ENCODE assay signal across 11 cellular contexts in the genomic region with DNA sequence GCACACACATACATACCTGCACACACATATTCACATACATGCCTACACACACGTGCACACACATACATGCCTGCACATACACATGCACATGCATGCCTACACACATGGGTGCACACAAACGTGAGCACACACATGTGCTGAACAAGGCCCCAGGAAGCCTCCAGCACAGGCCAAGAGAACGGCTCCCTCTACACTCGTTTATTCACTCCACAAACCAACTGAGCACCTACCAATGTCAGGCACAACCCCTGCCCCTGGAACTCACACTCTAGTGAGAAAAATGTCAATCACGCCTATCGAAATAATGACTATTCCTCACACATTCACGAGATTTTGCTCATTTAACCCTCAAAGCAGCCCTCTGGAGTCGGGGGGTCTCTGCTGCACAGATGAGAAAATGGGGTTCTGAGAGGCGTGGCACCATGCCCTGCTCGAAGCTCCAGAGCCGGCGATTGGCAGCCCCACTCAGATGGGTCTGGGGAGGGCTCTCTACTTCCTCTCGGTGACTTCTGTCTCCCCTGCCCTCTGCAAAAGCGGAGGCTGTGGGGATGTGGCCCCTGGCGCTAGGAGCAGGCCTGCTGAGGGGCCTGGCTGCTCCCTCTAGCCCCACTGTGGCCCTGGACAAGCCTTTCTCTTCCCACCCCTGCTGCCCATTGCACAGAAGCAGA.
A peak's percentile ranks its signal among the peaks of the same experiment; 100 is the strongest.
DNase-seq lines count a peak whose midpoint lies in the region; ATAC-seq and TF ChIP-seq lines count a peak whose summit lies in the region.
"Had no signal": no experiment of that assay in that cellular context is flagged by ENCODE, and none has a peak within 500 bp of the region (broad histone marks: within the 10 kb centered on the region; RNA-seq: fewer than 3 reads in every experiment).

No MANE protein-coding gene starts in this region.

- H3K9me3 ChIP-seq in CD4-positive, CD25-positive, alpha-beta regulatory T cell (ENCODE audit: control insufficient read depth in 2 of 2, low read length in 2 of 2), result no peaks in the 10 kb centered on the region
- H3K9me3 ChIP-seq in transverse colon, result no peaks in the 10 kb centered on the region
- H3K9me3 ChIP-seq: gastrocnemius medialis had no signal

- no peaks in the 10 kb centered on the region for H3K27me3 ChIP-seq in CD4-positive, CD25-positive, alpha-beta regulatory T cell (ENCODE audit: control insufficient read depth, insufficient read depth, low read length)
- no peaks in the 10 kb centered on the region for H3K27me3 ChIP-seq in HL-60 (ENCODE audit: insufficient read depth, poor library complexity, severe bottlenecking)
- no peaks in the 10 kb centered on the region for H3K27me3 ChIP-seq in transverse colon
- H3K27me3 ChIP-seq: brain microvascular endothelial cell, gastrocnemius medialis had no signal

- no peak for DNase-seq in CD4-positive, CD25-positive, alpha-beta regulatory T cell
- DNase-seq in HL-60 (ENCODE audit: low read depth in 1 of 2, low spot score in 1 of 2) (peak in 1 of 2 experiments; percentile 70), naive B cell (no peak), transverse colon (no peak)
- no peak for DNase-seq in activated CD8-positive, alpha-beta T cell treated with anti-CD3 and anti-CD28 coated beads for 36 hours
- DNase-seq: brain microvascular endothelial cell; COR-L47; gastrocnemius medialis; stimulated activated CD4-positive, alpha-beta T cell treated with anti-CD3 and anti-CD28 coated beads, Interleukin-4, amount 100 ng/mL, for 4 hours had no signal

- peaks cover 38% of the 10 kb centered on the region for H3K4me1 ChIP-seq in CD4-positive, CD25-positive, alpha-beta regulatory T cell (ENCODE audit: control insufficient read depth, insufficient read depth, low read length, poor library complexity, severe bottlenecking)
- peaks cover 0 to 17% (median 7%) of the 10 kb centered on the region in 4 donors for H3K4me1 ChIP-seq in transverse colon

- WGBS in transverse colon (ENCODE audit: low coverage in 1 of 2), 2 donors, result 73 to 86% methylated on average over 13 to 15 of the region's 15 CpGs

- in situ Hi-C loops in transverse colon (cut with MboI; ENCODE audit: low pct_ligation_motif_present in 1 of 4, low pct_unique_long_range_greater_than_20kb in 1 of 4, low sequenced_read_pairs in 3 of 4), result no loop called here

- ATAC-seq in CD4-positive, CD25-positive, alpha-beta regulatory T cell (ENCODE audit: low read depth in 2 of 2), result no peak
- ATAC-seq in activated CD8-positive, alpha-beta T cell treated with anti-CD3 and anti-CD28 coated beads for 36 hours, result no peak
- ATAC-seq in naive B cell (ENCODE audit: low read depth in 2 of 2), result no peak
- ATAC-seq in HG03521 (IDR thresholded peaks at IDR 0.05; ENCODE audit: unreplicated experiment), result no peak
- ATAC-seq in HG02884 (IDR thresholded peaks at IDR 0.05; ENCODE audit: unreplicated experiment), result no peak
- ATAC-seq: gastrocnemius medialis had no signal

- H3K4me3 ChIP-seq in CD4-positive, CD25-positive, alpha-beta regulatory T cell (ENCODE audit: low read depth, low read length), result no peak overlapping the region
- no peak overlapping the region for H3K4me3 ChIP-seq in HL-60 (replicated peaks; ENCODE audit: insufficient read depth, low read length)
- H3K4me3 ChIP-seq in transverse colon, result no peak overlapping the region
- H3K4me3 ChIP-seq: gastrocnemius medialis had no signal

- POLR2A ChIA-PET in activated CD8-positive, alpha-beta T cell treated with anti-CD3 and anti-CD28 coated beads for 36 hours (lab: Charles Lee), result interaction anchor here (0.8 to 10.6 kb wide), 7 partner anchors 9 to 56 kb away, joined by 3 to 172 read pairs (median 12); no protein-coding TSS in a partner anchor

- CTCF ChIA-PET in activated CD8-positive, alpha-beta T cell treated with anti-CD3 and anti-CD28 coated beads for 36 hours (lab: Charles Lee), result interaction anchor here (3.6 kb wide), 1 partner anchor 17 kb away, joined by 21 read pairs; no protein-coding TSS in a partner anchor

- TF ChIP-seq CTCF in HL-60 (IDR thresholded peaks at IDR 0.05; ENCODE audit: insufficient read depth, low read length) (no peak), transverse colon (IDR thresholded peaks at IDR 0.05) (no peak)
- TF ChIP-seq CTCF in activated CD8-positive, alpha-beta T cell treated with anti-CD3 and anti-CD28 coated beads for 36 hours (IDR thresholded peaks at IDR 0.05), result no peak

- peak overlapping the region; percentile 99 for H3K27ac ChIP-seq in CD4-positive, CD25-positive, alpha-beta regulatory T cell (ENCODE audit: insufficient read depth, low read length, poor library complexity, severe bottlenecking)
- peak overlapping the region; percentile 87 for H3K27ac ChIP-seq in HL-60 (replicated peaks)
- H3K27ac ChIP-seq in transverse colon, result peak overlapping the region in 1 of 4 donors; percentile 13
- H3K27ac ChIP-seq: gastrocnemius medialis had no signal

- no peak for TF ChIP-seq POLR2A in transverse colon (IDR thresholded peaks at IDR 0.05)

- H3K27ac Mint-ChIP-seq in CD4-positive, CD25-positive, alpha-beta regulatory T cell, result peak overlapping the region; percentile 85 to 97 (median 91)
- H3K27ac Mint-ChIP-seq in activated CD8-positive, alpha-beta T cell treated with anti-CD3 and anti-CD28 coated beads for 36 hours, result peak overlapping the region; percentile 94
- H3K27ac Mint-ChIP-seq in naive B cell, result peak overlapping the region; percentile 80 to 97 (median 91)

- H3K4me1 Mint-ChIP-seq in CD4-positive, CD25-positive, alpha-beta regulatory T cell, result peaks cover 0 to 73% (median 21%) of the 10 kb centered on the region in 4 donors
- peaks cover 80% of the 10 kb centered on the region for H3K4me1 Mint-ChIP-seq in activated CD8-positive, alpha-beta T cell treated with anti-CD3 and anti-CD28 coated beads for 36 hours (ENCODE audit: low read depth)
- H3K4me1 Mint-ChIP-seq in naive B cell, result peaks cover 38 to 59% (median 40%) of the 10 kb centered on the region in 3 donors

- intact Hi-C loops in activated CD8-positive, alpha-beta T cell treated with anti-CD3 and anti-CD28 coated beads for 36 hours (cut with micrococcal nuclease), result no loop called here
- intact Hi-C loops in transverse colon (cut with DNase I; ENCODE audit: low total_unique reads), result no loop called here

- TF ChIP-seq EP300 in transverse colon (IDR thresholded peaks at IDR 0.05; ENCODE audit: low read depth), result no peak

- no peaks in the 10 kb centered on the region for H3K27me3 Mint-ChIP-seq in CD4-positive, CD25-positive, alpha-beta regulatory T cell
- H3K27me3 Mint-ChIP-seq in activated CD8-positive, alpha-beta T cell treated with anti-CD3 and anti-CD28 coated beads for 36 hours, result no peaks in the 10 kb centered on the region
- H3K27me3 Mint-ChIP-seq in naive B cell, result no peaks in the 10 kb centered on the region

- peaks cover 0 to 1% (median 0%) of the 10 kb centered on the region in 7 donors for H3K9me3 Mint-ChIP-seq in CD4-positive, CD25-positive, alpha-beta regulatory T cell
- H3K9me3 Mint-ChIP-seq in activated CD8-positive, alpha-beta T cell treated with anti-CD3 and anti-CD28 coated beads for 36 hours, result peaks cover 3% of the 10 kb centered on the region
- H3K9me3 Mint-ChIP-seq in naive B cell, result no peaks in the 10 kb centered on the region

- no peaks in the 10 kb centered on the region for H3K36me3 ChIP-seq in CD4-positive, CD25-positive, alpha-beta regulatory T cell (ENCODE audit: control insufficient read depth, insufficient read depth, low read length)
- no peaks in the 10 kb centered on the region for H3K36me3 ChIP-seq in transverse colon
- H3K36me3 ChIP-seq: brain microvascular endothelial cell, gastrocnemius medialis had no signal

- no peaks in the 10 kb centered on the region for H3K36me3 Mint-ChIP-seq in CD4-positive, CD25-positive, alpha-beta regulatory T cell
- H3K36me3 Mint-ChIP-seq in activated CD8-positive, alpha-beta T cell treated with anti-CD3 and anti-CD28 coated beads for 36 hours (ENCODE audit: low read depth), result peaks cover 5% of the 10 kb centered on the region
- no peaks in the 10 kb centered on the region for H3K36me3 Mint-ChIP-seq in naive B cell

- H3K4me3 Mint-ChIP-seq in CD4-positive, CD25-positive, alpha-beta regulatory T cell, result no peak overlapping the region
- no peak overlapping the region for H3K4me3 Mint-ChIP-seq in activated CD8-positive, alpha-beta T cell treated with anti-CD3 and anti-CD28 coated beads for 36 hours
- H3K4me3 Mint-ChIP-seq in naive B cell, result peak overlapping the region in 7 of 8 donors; percentile 22 to 85 (median 44)

Comparison
In these comparisons a context has a peak if more than half of its experiments do, and no peak if none do; other contexts are left out.
1. H3K4me3 Mint-ChIP-seq: peak in naive B cell (7 of 8); none in CD4-positive, CD25-positive, alpha-beta regulatory T cell (0 of 4) and activated CD8-positive, alpha-beta T cell treated with anti-CD3 and anti-CD28 coated beads for 36 hours (single experiment).
2. Peak in every context shown above with its lines, with median percentiles within 50 percentile points of each other: H3K27ac Mint-ChIP-seq.